Comparison of ENCODE assay signal across 12 cellular contexts in the genomic region with DNA sequence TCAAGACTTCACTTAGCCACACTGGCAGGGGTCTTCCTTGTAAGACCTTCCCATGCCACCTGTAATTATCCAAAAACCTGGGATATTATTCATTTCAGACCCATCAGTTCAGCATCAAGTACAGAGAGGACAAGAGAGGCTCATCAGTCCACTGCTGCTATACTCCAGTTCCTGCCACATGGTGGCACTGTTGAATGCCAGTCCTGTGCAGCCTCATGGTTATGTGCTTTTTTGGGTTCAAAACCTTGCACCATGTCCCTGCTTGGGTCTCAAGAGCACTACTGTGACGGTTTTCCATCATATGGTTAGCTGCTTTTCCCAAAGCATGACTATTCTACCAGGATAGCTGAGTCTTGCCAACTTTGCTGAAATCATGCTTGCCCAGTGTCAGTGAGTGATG. TPM values are rescaled to one million over a fixed set of nuclear protein-coding genes. Genes with fewer than 3 reads are reported as not detected.
DNase-seq lines count a peak whose midpoint lies in the region; ATAC-seq and TF ChIP-seq lines count a peak whose summit lies in the region.
"Had no signal": no experiment of that assay in that cellular context is flagged by ENCODE, and none has a peak within 500 bp of the region (broad histone marks: within the 10 kb centered on the region; RNA-seq: fewer than 3 reads in every experiment).

No MANE protein-coding gene starts in this region.

- H3K4me1 ChIP-seq in fibroblast of lung (ENCODE audit: control insufficient read depth, extremely low read depth, insufficient read depth, low read length) (peaks cover 41% of the 10 kb centered on the region), HAP-1 (no peaks in the 10 kb centered on the region)

- in situ Hi-C loops in HAP-1 (cut with MboI; ENCODE audit: low sequenced_read_pairs), result loop anchor here (10.0 kb wide), 1 partner anchor 425 kb away; the partner anchor contains the start of gene OR1K1

- no peak for ATAC-seq in T-helper 17 cell
- ATAC-seq: esophagus mucosa had no signal

- no peak overlapping the region for H3K9ac ChIP-seq in fibroblast of lung (ENCODE audit: insufficient read depth, low read length)

- H3K27ac ChIP-seq in fibroblast of lung (ENCODE audit: insufficient read depth, low read length), result no peak overlapping the region

- no peaks in the 10 kb centered on the region for H3K9me3 Mint-ChIP-seq in mesothelial cell of epicardium

- H4K20me1 ChIP-seq in fibroblast of lung (ENCODE audit: control insufficient read depth, extremely low read depth, insufficient read depth, low read length), result no peaks in the 10 kb centered on the region

- H3K27ac Mint-ChIP-seq in T-helper 17 cell (no peak overlapping the region), mesothelial cell of epicardium (no peak overlapping the region)

- peaks cover 28% of the 10 kb centered on the region for H3K27me3 Mint-ChIP-seq in T-helper 17 cell
- peaks cover 12% of the 10 kb centered on the region for H3K27me3 Mint-ChIP-seq in mesothelial cell of epicardium (ENCODE audit: low read depth)

- H3K4me3 Mint-ChIP-seq in T-helper 17 cell (no peak overlapping the region), mesothelial cell of epicardium (no peak overlapping the region)

- no peaks in the 10 kb centered on the region for H3K9me3 ChIP-seq in fibroblast of lung (ENCODE audit: control insufficient read depth, insufficient read depth, low read depth, low read length)
- H3K9me3 ChIP-seq in T-helper 17 cell (ENCODE audit: control insufficient read depth, low read length, poor library complexity, severe bottlenecking), result no peaks in the 10 kb centered on the region
- H3K9me3 ChIP-seq in HAP-1, result no peaks in the 10 kb centered on the region
- H3K9me3 ChIP-seq: sigmoid colon had no signal

- DNase-seq in AG04449 (ENCODE audit: low read depth, low spot score), result no peak
- DNase-seq in GM10266 (ENCODE audit: extremely low spot score), result no peak
- DNase-seq in OCI-M1 (lab: John Stamatoyannopoulos, UW), result peak; percentile 51
- no peak for DNase-seq in fibroblast of lung (ENCODE audit: low read depth in 2 of 2)
- no peak for DNase-seq in T-helper 17 cell
- DNase-seq in NCI-H1417 treated with DMSO at 0.1 percent for 48 hours (lab: John Stamatoyannopoulos, UW), result no peak
- DNase-seq in HAP-1 (ENCODE audit: low spot score in 2 of 2), result no peak
- DNase-seq in mesothelial cell of epicardium (ENCODE audit: low spot score in 2 of 2, unreplicated experiment in 2 of 2), result no peak
- DNase-seq: DMS153, NCI-H774 had no signal

- peak; percentile 11 for TF ChIP-seq CTCF in AG04449 (IDR thresholded peaks at IDR 0.05; ENCODE audit: insufficient read depth, low read length, missing control alignments)
- peak; percentile 39 for TF ChIP-seq CTCF in GM10266 (IDR thresholded peaks at IDR 0.05; ENCODE audit: control insufficient read depth, insufficient read depth, low read depth, missing control alignments)
- peak; percentile 29 to 53 for TF ChIP-seq CTCF in fibroblast of lung (conservative IDR thresholded peaks at IDR 0.05 in 1 of 2, IDR thresholded peaks at IDR 0.05 in 1 of 2; ENCODE audit: low read depth in 1 of 2, low read length in 2 of 2)
- no peak for TF ChIP-seq CTCF in mesothelial cell of epicardium (IDR thresholded peaks at IDR 0.05; ENCODE audit: unreplicated experiment)

- H3K4me1 Mint-ChIP-seq in T-helper 17 cell, result peaks cover 4% of the 10 kb centered on the region
- H3K4me1 Mint-ChIP-seq in mesothelial cell of epicardium, result peaks cover 31% of the 10 kb centered on the region

- POLR2A ChIA-PET in AG04449 (lab: Yijun Ruan, JAX), result no interaction called here

- no peaks in the 10 kb centered on the region for H3K79me2 ChIP-seq in fibroblast of lung (ENCODE audit: control insufficient read depth, insufficient read depth, low read length)

- H3K36me3 ChIP-seq in fibroblast of lung (ENCODE audit: control insufficient read depth, insufficient read depth, low read length) (peaks cover 3% of the 10 kb centered on the region), HAP-1 (replicated peaks) (no peaks in the 10 kb centered on the region)

- H3K27me3 ChIP-seq in fibroblast of lung (ENCODE audit: control insufficient read depth, insufficient read depth, low read length) (no peaks in the 10 kb centered on the region), HAP-1 (ENCODE audit: low read depth) (no peaks in the 10 kb centered on the region)
- H3K27me3 ChIP-seq: sigmoid colon had no signal

- no peak overlapping the region for H2AFZ ChIP-seq in fibroblast of lung (ENCODE audit: low read length)

- CTCF ChIA-PET in AG04449 (lab: Yijun Ruan, JAX), result interaction anchor here (0.7 to 1.6 kb wide), 4 partner anchors 10 to 77 kb away, joined by 3 to 5 read pairs (median 3); no protein-coding TSS in a partner anchor

- no peak overlapping the region for H3K4me2 ChIP-seq in fibroblast of lung (ENCODE audit: extremely low read depth, insufficient read depth, low read length)

- H3K36me3 Mint-ChIP-seq in T-helper 17 cell (ENCODE audit: low read depth) (peaks cover 3% of the 10 kb centered on the region), mesothelial cell of epicardium (no peaks in the 10 kb centered on the region)

- no peak overlapping the region for H3K4me3 ChIP-seq in AG04449 (ENCODE audit: low read depth, low read length)
- H3K4me3 ChIP-seq in fibroblast of lung (replicated peaks in 1 of 4; ENCODE audit: control extremely low read depth in 1 of 4, insufficient read depth in 1 of 4, low read depth in 3 of 4, low read length in 4 of 4), result no peak overlapping the region
- no peak overlapping the region for H3K4me3 ChIP-seq in HAP-1
- H3K4me3 ChIP-seq: sigmoid colon had no signal

RNA-seq across cellular contexts. Expression of gene PTGS1, which starts 8.5 kb away (rescaled TPM):
- total RNA-seq in fibroblast of lung (8.0 and 13.4 TPM in 2 replicates), T-helper 17 cell (100 to 1,000 TPM in 1 of 2 donors, 1 to 10 TPM in 1; 3.0 to 123 TPM), mesothelial cell of epicardium (8.0 to 9.2 TPM (median 8.2 TPM) in 3 replicates)
- polyA plus RNA-seq in fibroblast of lung, result 52.9 and 86.5 TPM in 2 replicates
- 57.5 and 87.9 TPM in 2 replicates for polyA plus RNA-seq in fibroblast of lung (2012)
- 70.0 and 100 TPM in 2 replicates for polyA minus RNA-seq in fibroblast of lung (ENCODE audit: low replicate concordance)
